9 cellular contexts compared by ENCODE assay signal in genomic region chr11:64848214-64848778, GRCh38. TPM values are rescaled to one million over a fixed set of nuclear protein-coding genes. Genes with fewer than 3 reads are reported as not detected.
A peak's percentile ranks its signal among the peaks of the same experiment; 100 is the strongest.
DNase-seq lines count a peak whose midpoint lies in the region; ATAC-seq and FAIRE-seq lines count a peak whose summit lies in the region.
"Had no signal": no experiment of that assay in that cellular context is flagged by ENCODE, and none has a peak within 500 bp of the region (broad histone marks: within the 10 kb centered on the region; RNA-seq: fewer than 3 reads in every experiment).

No MANE protein-coding gene starts in this region.

- no peaks in the 10 kb centered on the region for H3K27me3 ChIP-seq in CD4-positive, CD25-positive, alpha-beta regulatory T cell (ENCODE audit: control insufficient read depth, insufficient read depth, low read length)
- H3K27me3 ChIP-seq in muscle layer of duodenum (ENCODE audit: low read depth, low read length), result no peaks in the 10 kb centered on the region

- FAIRE-seq in GM19239 (lab: Jason Lieb, UNC), result peak; percentile 72
- no peak for FAIRE-seq in frontal cortex (lab: Jason Lieb, UNC)

- no peaks in the 10 kb centered on the region for H3K9me3 Mint-ChIP-seq in CD4-positive, CD25-positive, alpha-beta regulatory T cell
- no peaks in the 10 kb centered on the region for H3K9me3 Mint-ChIP-seq in activated CD8-positive, alpha-beta T cell treated with anti-CD3 and anti-CD28 coated beads, Interleukin-2, amount 10 ng/mL, durations not matched to agents 7 days and 5 days (ENCODE audit: insufficient read depth)
- H3K9me3 Mint-ChIP-seq: activated CD4-positive, alpha-beta memory T cell treated with anti-CD3 and anti-CD28 coated beads, Interleukin-2, amount 10 ng/mL, durations not matched to agents 7 days and 5 days had no signal

- no peak for DNase-seq in CD4-positive, CD25-positive, alpha-beta regulatory T cell
- DNase-seq in GM19239 (ENCODE audit: insufficient read length, low spot score) (no peak), frontal cortex (ENCODE audit: low spot score in 2 of 2) (no peak), A172 (ENCODE audit: low spot score) (no peak)
- DNase-seq in activated CD8-positive, alpha-beta T cell treated with anti-CD3 and anti-CD28 coated beads, Interleukin-2, amount 10 ng/mL, durations not matched to agents 7 days and 5 days, result no peak
- DNase-seq: activated CD4-positive, alpha-beta memory T cell treated with anti-CD3 and anti-CD28 coated beads, Interleukin-2, amount 10 ng/mL, durations not matched to agents 7 days and 5 days; NCI-H2171 treated with DMSO at 0.1 percent for 48 hours had no signal

- H3K36me3 ChIP-seq in CD4-positive, CD25-positive, alpha-beta regulatory T cell (ENCODE audit: control insufficient read depth, insufficient read depth, low read length), result no peaks in the 10 kb centered on the region
- peaks cover 0 to 6% of the 10 kb centered on the region in 2 donors for H3K36me3 ChIP-seq in muscle layer of duodenum (ENCODE audit: control insufficient read depth in 1 of 2, insufficient read depth in 2 of 2, low read length in 2 of 2)

- no peaks in the 10 kb centered on the region for H3K9me3 ChIP-seq in CD4-positive, CD25-positive, alpha-beta regulatory T cell (ENCODE audit: control insufficient read depth in 2 of 2, low read length in 2 of 2)
- no peaks in the 10 kb centered on the region for H3K9me3 ChIP-seq in muscle layer of duodenum (ENCODE audit: control insufficient read depth in 1 of 2, low read length in 2 of 2)

- peaks cover under 1% of the 10 kb centered on the region for H3K36me3 Mint-ChIP-seq in CD4-positive, CD25-positive, alpha-beta regulatory T cell
- H3K36me3 Mint-ChIP-seq in activated CD8-positive, alpha-beta T cell treated with anti-CD3 and anti-CD28 coated beads, Interleukin-2, amount 10 ng/mL, durations not matched to agents 7 days and 5 days (ENCODE audit: low read depth), result peaks cover 17% of the 10 kb centered on the region

- no peak overlapping the region for H3K4me3 ChIP-seq in CD4-positive, CD25-positive, alpha-beta regulatory T cell (ENCODE audit: low read depth, low read length)
- H3K4me3 ChIP-seq in muscle layer of duodenum (ENCODE audit: low read depth in 1 of 2, low read length in 2 of 2), result no peak overlapping the region

- peak overlapping the region; percentile 31 to 76 (median 58) for H3K4me3 Mint-ChIP-seq in CD4-positive, CD25-positive, alpha-beta regulatory T cell
- no peak overlapping the region for H3K4me3 Mint-ChIP-seq in activated CD8-positive, alpha-beta T cell treated with anti-CD3 and anti-CD28 coated beads, Interleukin-2, amount 10 ng/mL, durations not matched to agents 7 days and 5 days
- H3K4me3 Mint-ChIP-seq: activated CD4-positive, alpha-beta memory T cell treated with anti-CD3 and anti-CD28 coated beads, Interleukin-2, amount 10 ng/mL, durations not matched to agents 7 days and 5 days had no signal

- POLR2A ChIA-PET in activated CD8-positive, alpha-beta T cell treated with anti-CD3 and anti-CD28 coated beads, Interleukin-2, amount 10 ng/mL, durations not matched to agents 7 days and 5 days (lab: Charles Lee), result interaction anchor here (0.5 to 27.1 kb wide), 9 partner anchors 13 to 577 kb away, joined by 3 to 469 read pairs (median 4); partner anchors contain the start of gene EHD1

- peaks cover 78% of the 10 kb centered on the region for H3K4me1 ChIP-seq in CD4-positive, CD25-positive, alpha-beta regulatory T cell (ENCODE audit: control insufficient read depth, insufficient read depth, low read length, poor library complexity, severe bottlenecking)
- peaks cover 11 to 27% of the 10 kb centered on the region in 2 donors for H3K4me1 ChIP-seq in muscle layer of duodenum (ENCODE audit: control insufficient read depth in 1 of 2, insufficient read depth in 2 of 2, low read length in 2 of 2)

- H3K4me1 Mint-ChIP-seq in CD4-positive, CD25-positive, alpha-beta regulatory T cell, result peaks cover 0 to 74% (median 43%) of the 10 kb centered on the region in 4 donors
- H3K4me1 Mint-ChIP-seq in activated CD8-positive, alpha-beta T cell treated with anti-CD3 and anti-CD28 coated beads, Interleukin-2, amount 10 ng/mL, durations not matched to agents 7 days and 5 days (ENCODE audit: low read depth), result peaks cover 73% of the 10 kb centered on the region

- ATAC-seq in CD4-positive, CD25-positive, alpha-beta regulatory T cell (ENCODE audit: low read depth in 2 of 2), result no peak
- no peak for ATAC-seq in activated CD8-positive, alpha-beta T cell treated with anti-CD3 and anti-CD28 coated beads, Interleukin-2, amount 10 ng/mL, durations not matched to agents 7 days and 5 days
- ATAC-seq in HG02763 (IDR thresholded peaks at IDR 0.05; ENCODE audit: unreplicated experiment), result no peak

- CTCF ChIA-PET in activated CD8-positive, alpha-beta T cell treated with anti-CD3 and anti-CD28 coated beads, Interleukin-2, amount 10 ng/mL, durations not matched to agents 7 days and 5 days (lab: Charles Lee), result interaction anchor here (0.9 to 20.9 kb wide), 30 partner anchors 13 to 482 kb away, joined by 3 to 491 read pairs (median 5); partner anchors contain the start of genes ARL2, EHD1, FAU and MEN1

- peak overlapping the region; percentile 54 to 80 (median 66) for H3K27ac Mint-ChIP-seq in CD4-positive, CD25-positive, alpha-beta regulatory T cell
- peak overlapping the region; percentile 76 for H3K27ac Mint-ChIP-seq in activated CD8-positive, alpha-beta T cell treated with anti-CD3 and anti-CD28 coated beads, Interleukin-2, amount 10 ng/mL, durations not matched to agents 7 days and 5 days
- H3K27ac Mint-ChIP-seq: activated CD4-positive, alpha-beta memory T cell treated with anti-CD3 and anti-CD28 coated beads, Interleukin-2, amount 10 ng/mL, durations not matched to agents 7 days and 5 days had no signal

- peaks cover 4% of the 10 kb centered on the region for H3K27me3 Mint-ChIP-seq in CD4-positive, CD25-positive, alpha-beta regulatory T cell
- no peaks in the 10 kb centered on the region for H3K27me3 Mint-ChIP-seq in activated CD8-positive, alpha-beta T cell treated with anti-CD3 and anti-CD28 coated beads, Interleukin-2, amount 10 ng/mL, durations not matched to agents 7 days and 5 days (ENCODE audit: low read depth)
- H3K27me3 Mint-ChIP-seq: activated CD4-positive, alpha-beta memory T cell treated with anti-CD3 and anti-CD28 coated beads, Interleukin-2, amount 10 ng/mL, durations not matched to agents 7 days and 5 days had no signal

- peak overlapping the region; percentile 33 for H3K27ac ChIP-seq in CD4-positive, CD25-positive, alpha-beta regulatory T cell (ENCODE audit: insufficient read depth, low read length, poor library complexity, severe bottlenecking)
- H3K27ac ChIP-seq in muscle layer of duodenum (ENCODE audit: low read length), result peak overlapping the region; percentile 23

RNA-seq across cellular contexts. Expression of gene CDC42BPG, which starts 3.8 kb away (rescaled TPM):
- 11.6 TPM for total RNA-seq in CD4-positive, CD25-positive, alpha-beta regulatory T cell
- polyA plus RNA-seq in CD4-positive, CD25-positive, alpha-beta regulatory T cell, result under 1 TPM in 2 of 4 donors, not detected in 2; 0.11 to 0.13 TPM
- total RNA-seq in activated CD8-positive, alpha-beta T cell treated with anti-CD3 and anti-CD28 coated beads, Interleukin-2, amount 10 ng/mL, durations not matched to agents 7 days and 5 days, result 1 to 10 TPM in 1 of 2 experiments, under 1 TPM in 1; 0.61 to 1.2 TPM
- total RNA-seq in frontal cortex, result under 0.01 TPM
- 3.7 and 4.1 TPM in 2 replicates for total RNA-seq in A172 (2014; rRNA removed; shearing (Covaris generic))

RNA-seq across cellular contexts. Expression of gene EHD1, which starts 30.1 kb away (rescaled TPM):
- 201 TPM for total RNA-seq in CD4-positive, CD25-positive, alpha-beta regulatory T cell
- polyA plus RNA-seq in CD4-positive, CD25-positive, alpha-beta regulatory T cell, result 100 to 1,000 TPM; 180 to 223 (median 183) TPM
- 100 to 1,000 TPM; 145 to 150 TPM for total RNA-seq in activated CD8-positive, alpha-beta T cell treated with anti-CD3 and anti-CD28 coated beads, Interleukin-2, amount 10 ng/mL, durations not matched to agents 7 days and 5 days
- total RNA-seq in frontal cortex, result 23.6 TPM
- total RNA-seq in A172 (2014; rRNA removed; shearing (Covaris generic)), result 81.4 and 117 TPM in 2 replicates

RNA-seq across cellular contexts. Expression of gene MEN1, which starts 37.9 kb away (rescaled TPM):
- total RNA-seq in CD4-positive, CD25-positive, alpha-beta regulatory T cell, result 31.3 TPM
- polyA plus RNA-seq in CD4-positive, CD25-positive, alpha-beta regulatory T cell, result 10 to 100 TPM; 20.9 to 26.1 (median 24.5) TPM
- total RNA-seq in activated CD8-positive, alpha-beta T cell treated with anti-CD3 and anti-CD28 coated beads, Interleukin-2, amount 10 ng/mL, durations not matched to agents 7 days and 5 days, result 10 to 100 TPM; 32.9 to 34.0 TPM
- total RNA-seq in frontal cortex, result 11.8 TPM
- total RNA-seq in A172 (2014; rRNA removed; shearing (Covaris generic)), result 14.3 and 15.0 TPM in 2 replicates

RNA-seq across cellular contexts. Expression of gene MAP4K2, which starts 45.3 kb away (rescaled TPM):
- 85.0 TPM for total RNA-seq in CD4-positive, CD25-positive, alpha-beta regulatory T cell
- polyA plus RNA-seq in CD4-positive, CD25-positive, alpha-beta regulatory T cell, result 10 to 100 TPM; 31.5 to 39.5 (median 34.8) TPM
- total RNA-seq in activated CD8-positive, alpha-beta T cell treated with anti-CD3 and anti-CD28 coated beads, Interleukin-2, amount 10 ng/mL, durations not matched to agents 7 days and 5 days, result 10 to 100 TPM; 84.2 to 90.2 TPM
- 7.3 TPM for total RNA-seq in frontal cortex
- 30.8 and 40.5 TPM in 2 replicates for total RNA-seq in A172 (2014; rRNA removed; shearing (Covaris generic))
